In the genomic region with DNA sequence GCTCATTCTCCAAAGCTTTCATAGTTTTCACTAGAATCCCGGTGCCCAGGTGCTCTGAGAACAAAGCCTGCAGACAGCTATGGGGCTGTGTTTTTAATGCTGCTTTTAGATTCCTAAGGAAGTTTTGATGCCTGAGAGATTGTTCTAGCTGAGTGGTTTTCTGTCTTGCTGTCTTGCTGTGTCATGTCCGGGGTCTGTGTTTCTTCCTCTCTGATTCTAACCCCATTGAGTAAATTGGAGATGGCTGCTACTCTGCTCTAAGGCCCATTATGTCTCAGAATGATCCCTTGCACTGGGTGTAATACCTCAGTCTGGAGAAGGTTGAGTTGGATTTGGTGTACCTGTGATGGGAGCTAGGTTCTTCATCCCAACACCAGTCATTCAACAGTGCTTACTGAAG, we compare ENCODE assay signal across 1 cellular context.
TF ChIP-seq lines count a peak whose summit lies in the region.

No MANE protein-coding gene starts in this region.

TF ChIP-seq in HepG2, 621 proteins besides CTCF, POLR2A, EP300 and RAD21 (continued from another document):
- TF ChIP-seq ZNF546 (CRISPR knock-in tag; conservative IDR thresholded peaks at IDR 0.05): no peak
- no peak for TF ChIP-seq KMT2A (CRISPR knock-in tag; IDR thresholded peaks at IDR 0.05)
- TF ChIP-seq, protein P1, sequence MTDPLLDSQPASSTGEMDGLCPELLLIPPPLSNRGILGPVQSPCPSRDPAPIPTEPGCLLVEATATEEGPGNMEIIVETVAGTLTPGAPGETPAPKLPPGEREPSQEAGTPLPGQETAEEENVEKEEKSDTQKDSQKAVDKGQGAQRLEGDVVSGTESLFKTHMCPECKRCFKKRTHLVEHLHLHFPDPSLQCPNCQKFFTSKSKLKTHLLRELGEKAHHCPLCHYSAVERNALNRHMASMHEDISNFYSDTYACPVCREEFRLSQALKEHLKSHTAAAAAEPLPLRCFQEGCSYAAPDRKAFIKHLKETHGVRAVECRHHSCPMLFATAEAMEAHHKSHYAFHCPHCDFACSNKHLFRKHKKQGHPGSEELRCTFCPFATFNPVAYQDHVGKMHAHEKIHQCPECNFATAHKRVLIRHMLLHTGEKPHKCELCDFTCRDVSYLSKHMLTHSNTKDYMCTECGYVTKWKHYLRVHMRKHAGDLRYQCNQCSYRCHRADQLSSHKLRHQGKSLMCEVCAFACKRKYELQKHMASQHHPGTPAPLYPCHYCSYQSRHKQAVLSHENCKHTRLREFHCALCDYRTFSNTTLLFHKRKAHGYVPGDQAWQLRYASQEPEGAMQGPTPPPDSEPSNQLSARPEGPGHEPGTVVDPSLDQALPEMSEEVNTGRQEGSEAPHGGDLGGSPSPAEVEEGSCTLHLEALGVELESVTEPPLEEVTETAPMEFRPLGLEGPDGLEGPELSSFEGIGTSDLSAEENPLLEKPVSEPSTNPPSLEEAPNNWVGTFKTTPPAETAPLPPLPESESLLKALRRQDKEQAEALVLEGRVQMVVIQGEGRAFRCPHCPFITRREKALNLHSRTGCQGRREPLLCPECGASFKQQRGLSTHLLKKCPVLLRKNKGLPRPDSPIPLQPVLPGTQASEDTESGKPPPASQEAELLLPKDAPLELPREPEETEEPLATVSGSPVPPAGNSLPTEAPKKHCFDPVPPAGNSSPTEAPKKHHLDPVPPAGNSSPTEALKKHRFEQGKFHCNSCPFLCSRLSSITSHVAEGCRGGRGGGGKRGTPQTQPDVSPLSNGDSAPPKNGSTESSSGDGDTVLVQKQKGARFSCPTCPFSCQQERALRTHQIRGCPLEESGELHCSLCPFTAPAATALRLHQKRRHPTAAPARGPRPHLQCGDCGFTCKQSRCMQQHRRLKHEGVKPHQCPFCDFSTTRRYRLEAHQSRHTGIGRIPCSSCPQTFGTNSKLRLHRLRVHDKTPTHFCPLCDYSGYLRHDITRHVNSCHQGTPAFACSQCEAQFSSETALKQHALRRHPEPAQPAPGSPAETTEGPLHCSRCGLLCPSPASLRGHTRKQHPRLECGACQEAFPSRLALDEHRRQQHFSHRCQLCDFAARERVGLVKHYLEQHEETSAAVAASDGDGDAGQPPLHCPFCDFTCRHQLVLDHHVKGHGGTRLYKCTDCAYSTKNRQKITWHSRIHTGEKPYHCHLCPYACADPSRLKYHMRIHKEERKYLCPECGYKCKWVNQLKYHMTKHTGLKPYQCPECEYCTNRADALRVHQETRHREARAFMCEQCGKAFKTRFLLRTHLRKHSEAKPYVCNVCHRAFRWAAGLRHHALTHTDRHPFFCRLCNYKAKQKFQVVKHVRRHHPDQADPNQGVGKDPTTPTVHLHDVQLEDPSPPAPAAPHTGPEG (CRISPR knock-in tag; IDR thresholded peaks at IDR 0.05): no peak
- no peak for TF ChIP-seq SOX5 (CRISPR knock-in tag; IDR thresholded peaks at IDR 0.05; ENCODE audit: borderline replicate concordance)
- no peak for TF ChIP-seq TCF7 (IDR thresholded peaks at IDR 0.05; ENCODE audit: low read depth)
- TF ChIP-seq ZNF564 (CRISPR knock-in tag; IDR thresholded peaks at IDR 0.05): no peak
- no peak for TF ChIP-seq ZNF121 (CRISPR knock-in tag; IDR thresholded peaks at IDR 0.05)
- no peak for TF ChIP-seq HIVEP1 (CRISPR knock-in tag; IDR thresholded peaks at IDR 0.05)
